ENCODE assay signal across 19 cellular contexts in the genomic region with DNA sequence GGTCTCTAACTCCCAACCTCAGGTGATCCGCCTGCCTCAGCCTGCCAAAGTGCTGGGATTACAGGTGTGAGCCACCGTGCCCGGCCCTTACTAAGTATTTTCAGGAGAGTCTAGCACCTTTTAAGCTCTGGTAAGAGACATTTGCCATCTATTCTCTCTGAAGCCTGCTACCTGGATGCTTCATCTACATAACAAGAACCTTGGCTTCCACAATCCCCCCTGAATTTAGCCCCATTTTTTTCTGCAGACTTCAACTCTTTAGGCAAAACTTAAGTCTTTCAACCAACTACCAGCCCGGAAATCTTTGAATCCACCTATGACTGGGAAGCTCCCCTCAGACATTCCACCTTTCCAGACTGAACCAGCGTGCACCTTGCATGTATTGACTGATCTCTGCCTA. TPM values are rescaled to one million over a fixed set of nuclear protein-coding genes. Genes with fewer than 3 reads are reported as not detected.
DNase-seq lines count a peak whose midpoint lies in the region; ATAC-seq and TF ChIP-seq lines count a peak whose summit lies in the region.
"Had no signal": no experiment of that assay in that cellular context is flagged by ENCODE, and none has a peak within 500 bp of the region (broad histone marks: within the 10 kb centered on the region; RNA-seq: fewer than 3 reads in every experiment).

No MANE protein-coding gene starts in this region.

- RAD21 ChIA-PET in HCT116 (lab: Charles Lee; ENCODE audit: low non-redundant PET in 1 of 2, low total read pairs in 2 of 2, uncharacterized antibody in 2 of 2, unreplicated experiment in 2 of 2), result no interaction called here

- H3K36me3 Mint-ChIP-seq in neural crest cell (ENCODE audit: low read depth) (no peaks in the 10 kb centered on the region), CD14-positive monocyte (no peaks in the 10 kb centered on the region)

- H3K27ac ChIP-seq in C4-2B (peak overlapping the region; percentile 84; the same call in 1 of the 2 replicates), HCT116 (ENCODE audit: low read depth, low read length) (no peak overlapping the region)
- H3K27ac ChIP-seq: GM23248 had no signal

- ATAC-seq in HCT116, result no peak
- ATAC-seq: Panc1, SK-N-SH treated with all-trans-retinoic acid at 6 μM for 48 hours had no signal

- BruUV-seq in HCT116 (replicated peaks; lab: Mats Ljungman, UMichigan), result TSS peak; percentile 77

- H3K27me3 ChIP-seq in HCT116 (ENCODE audit: insufficient read depth, low read length), result no peaks in the 10 kb centered on the region

- H3K36me3 ChIP-seq in HCT116 (ENCODE audit: control insufficient read depth in 1 of 2, insufficient read depth in 2 of 2, low read length in 2 of 2), result no peaks in the 10 kb centered on the region

- H3K4me3 ChIP-seq in HCT116 (replicated peaks in 1 of 2; ENCODE audit: low read depth in 1 of 2, low read length in 2 of 2) (no peak overlapping the region), epithelial cell of esophagus (ENCODE audit: low read length) (no peak overlapping the region)
- H3K4me3 ChIP-seq: GM23248 had no signal

- peaks cover 33 to 82% of the 10 kb centered on the region in 2 experiments for H3K4me1 ChIP-seq in HCT116 (ENCODE audit: control insufficient read depth in 1 of 2, insufficient read depth in 2 of 2, low read length in 2 of 2)

- H3K4me1 Mint-ChIP-seq in neural crest cell (no peaks in the 10 kb centered on the region), CD14-positive monocyte (peaks cover 6% of the 10 kb centered on the region)

- no peak for TF ChIP-seq CTCF in C4-2B (conservative IDR thresholded peaks at IDR 0.05)
- TF ChIP-seq CTCF in HCT116 (IDR thresholded peaks at IDR 0.05 in 2 of 3, conservative IDR thresholded peaks at IDR 0.05 in 1 of 3; ENCODE audit: borderline replicate concordance in 1 of 3, insufficient read depth in 1 of 3, low read depth in 2 of 3, low read length in 2 of 3), result no peak
- no peak for TF ChIP-seq CTCF in epithelial cell of esophagus (IDR thresholded peaks at IDR 0.05; ENCODE audit: insufficient read depth, low read depth, low read length, missing control alignments)
- no peak for TF ChIP-seq CTCF in neural crest cell (conservative IDR thresholded peaks at IDR 0.05)
- TF ChIP-seq CTCF in CD14-positive monocyte (IDR thresholded peaks at IDR 0.05), result no peak

- no peaks in the 10 kb centered on the region for H4K20me1 ChIP-seq in HCT116 (ENCODE audit: insufficient read depth)

- no peak overlapping the region for H2AFZ ChIP-seq in HCT116 (ENCODE audit: low read depth, low read length, poor library complexity, severe bottlenecking)
- H2AFZ ChIP-seq: GM23248 had no signal

- DNase-seq in HCT116 (ENCODE audit: low read depth, low spot score), result no peak
- DNase-seq in epithelial cell of esophagus (ENCODE audit: low read depth), result peak; percentile 19
- no peak for DNase-seq in neural crest cell (ENCODE audit: low read depth, low spot score)
- DNase-seq in T-helper 1 cell, result no peak
- no peak for DNase-seq in GM19238 (ENCODE audit: insufficient read length, low spot score)
- DNase-seq in CD14-positive monocyte (ENCODE audit: low spot score), result no peak
- DNase-seq: DMS79; GM23248; NCI-H1417 treated with DMSO at 0.1 percent for 48 hours; NCI-H1930; NCI-H2227 treated with DMSO at 0.1 percent for 48 hours; NCI-H510A; NCI-H774; NK-92 treated with Interleukin-12 subunit alpha and Interleukin-12 subunit beta, amount 100 ng/mL, for 24 hours had no signal

- H3K79me2 ChIP-seq in HCT116 (ENCODE audit: insufficient read depth, low read length), result no peaks in the 10 kb centered on the region

- no peaks in the 10 kb centered on the region for H3K9me2 ChIP-seq in HCT116 (ENCODE audit: insufficient read depth)

- 0 out of 2 replicates have a peak overlapping the region, but pooled peaks have one; percentile 70 for H3K4me2 ChIP-seq in HCT116 (ENCODE audit: low read length)

- CTCF ChIA-PET in HCT116 (lab: Charles Lee), result no interaction called here

- H3K27me3 Mint-ChIP-seq in neural crest cell (ENCODE audit: low read depth) (peaks cover 57% of the 10 kb centered on the region), CD14-positive monocyte (ENCODE audit: low read depth in 3 of 3) (peaks cover 28 to 50% (median 28%) of the 10 kb centered on the region in 3 donors)

- POLR2A ChIA-PET in HCT116 (lab: Charles Lee), result no interaction called here

- no peak for TF ChIP-seq POLR2A in HCT116 (IDR thresholded peaks at IDR 0.05; ENCODE audit: borderline replicate concordance, extremely low read depth, insufficient read depth, insufficient read length)

- no peak for TF ChIP-seq RAD21 in HCT116 (IDR thresholded peaks at IDR 0.05; ENCODE audit: low read depth)

- no peaks in the 10 kb centered on the region for H3K9me3 ChIP-seq in HCT116 (ENCODE audit: control insufficient read depth in 1 of 2, insufficient read depth in 1 of 2, low read depth in 1 of 2, low read length in 2 of 2)

- H3K27ac Mint-ChIP-seq in neural crest cell (ENCODE audit: unreplicated experiment) (peak overlapping the region; percentile 8), CD14-positive monocyte (no peak overlapping the region)

- H3K9me3 Mint-ChIP-seq in neural crest cell (no peaks in the 10 kb centered on the region), CD14-positive monocyte (peaks cover 0 to 4% (median 0%) of the 10 kb centered on the region in 7 donors)
- H3K9me3 Mint-ChIP-seq: IgD-negative memory B cell had no signal

- H3K4me3 Mint-ChIP-seq in neural crest cell (no peak overlapping the region), CD14-positive monocyte (no peak overlapping the region)

- intact Hi-C loops in HCT116 (cut with micrococcal nuclease), result no loop called here
- intact Hi-C loops in CD14-positive monocyte (cut with micrococcal nuclease), result no loop called here

- no peak overlapping the region for H3K9ac ChIP-seq in HCT116 (ENCODE audit: low read length)
- H3K9ac ChIP-seq: GM23248 had no signal

TF ChIP-seq in HCT116, 20 proteins besides CTCF, POLR2A, EP300 and RAD21:
- no peak for TF ChIP-seq EZH2phosphoT487 (IDR thresholded peaks at IDR 0.05; ENCODE audit: borderline replicate concordance)
- no peak for TF ChIP-seq ZFX (IDR thresholded peaks at IDR 0.05)
- TF ChIP-seq YY1 (IDR thresholded peaks at IDR 0.05; ENCODE audit: extremely low read depth, insufficient replicate concordance, low read depth, low read length), result no peak
- TF ChIP-seq EGR1 (IDR thresholded peaks at IDR 0.05; ENCODE audit: low read depth), result no peak
- TF ChIP-seq, protein P1, sequence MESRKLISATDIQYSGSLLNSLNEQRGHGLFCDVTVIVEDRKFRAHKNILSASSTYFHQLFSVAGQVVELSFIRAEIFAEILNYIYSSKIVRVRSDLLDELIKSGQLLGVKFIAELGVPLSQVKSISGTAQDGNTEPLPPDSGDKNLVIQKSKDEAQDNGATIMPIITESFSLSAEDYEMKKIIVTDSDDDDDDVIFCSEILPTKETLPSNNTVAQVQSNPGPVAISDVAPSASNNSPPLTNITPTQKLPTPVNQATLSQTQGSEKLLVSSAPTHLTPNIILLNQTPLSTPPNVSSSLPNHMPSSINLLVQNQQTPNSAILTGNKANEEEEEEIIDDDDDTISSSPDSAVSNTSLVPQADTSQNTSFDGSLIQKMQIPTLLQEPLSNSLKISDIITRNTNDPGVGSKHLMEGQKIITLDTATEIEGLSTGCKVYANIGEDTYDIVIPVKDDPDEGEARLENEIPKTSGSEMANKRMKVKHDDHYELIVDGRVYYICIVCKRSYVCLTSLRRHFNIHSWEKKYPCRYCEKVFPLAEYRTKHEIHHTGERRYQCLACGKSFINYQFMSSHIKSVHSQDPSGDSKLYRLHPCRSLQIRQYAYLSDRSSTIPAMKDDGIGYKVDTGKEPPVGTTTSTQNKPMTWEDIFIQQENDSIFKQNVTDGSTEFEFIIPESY (IDR thresholded peaks at IDR 0.05; ENCODE audit: extremely low read depth, insufficient replicate concordance, low read length), result no peak
- TF ChIP-seq, protein P2, sequence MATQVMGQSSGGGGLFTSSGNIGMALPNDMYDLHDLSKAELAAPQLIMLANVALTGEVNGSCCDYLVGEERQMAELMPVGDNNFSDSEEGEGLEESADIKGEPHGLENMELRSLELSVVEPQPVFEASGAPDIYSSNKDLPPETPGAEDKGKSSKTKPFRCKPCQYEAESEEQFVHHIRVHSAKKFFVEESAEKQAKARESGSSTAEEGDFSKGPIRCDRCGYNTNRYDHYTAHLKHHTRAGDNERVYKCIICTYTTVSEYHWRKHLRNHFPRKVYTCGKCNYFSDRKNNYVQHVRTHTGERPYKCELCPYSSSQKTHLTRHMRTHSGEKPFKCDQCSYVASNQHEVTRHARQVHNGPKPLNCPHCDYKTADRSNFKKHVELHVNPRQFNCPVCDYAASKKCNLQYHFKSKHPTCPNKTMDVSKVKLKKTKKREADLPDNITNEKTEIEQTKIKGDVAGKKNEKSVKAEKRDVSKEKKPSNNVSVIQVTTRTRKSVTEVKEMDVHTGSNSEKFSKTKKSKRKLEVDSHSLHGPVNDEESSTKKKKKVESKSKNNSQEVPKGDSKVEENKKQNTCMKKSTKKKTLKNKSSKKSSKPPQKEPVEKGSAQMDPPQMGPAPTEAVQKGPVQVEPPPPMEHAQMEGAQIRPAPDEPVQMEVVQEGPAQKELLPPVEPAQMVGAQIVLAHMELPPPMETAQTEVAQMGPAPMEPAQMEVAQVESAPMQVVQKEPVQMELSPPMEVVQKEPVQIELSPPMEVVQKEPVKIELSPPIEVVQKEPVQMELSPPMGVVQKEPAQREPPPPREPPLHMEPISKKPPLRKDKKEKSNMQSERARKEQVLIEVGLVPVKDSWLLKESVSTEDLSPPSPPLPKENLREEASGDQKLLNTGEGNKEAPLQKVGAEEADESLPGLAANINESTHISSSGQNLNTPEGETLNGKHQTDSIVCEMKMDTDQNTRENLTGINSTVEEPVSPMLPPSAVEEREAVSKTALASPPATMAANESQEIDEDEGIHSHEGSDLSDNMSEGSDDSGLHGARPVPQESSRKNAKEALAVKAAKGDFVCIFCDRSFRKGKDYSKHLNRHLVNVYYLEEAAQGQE (IDR thresholded peaks at IDR 0.05; ENCODE audit: low read depth), result no peak

RNA-seq across cellular contexts. Expression of a gene that starts 14.0 kb away (rescaled TPM):
- total RNA-seq in HCT116 (2021; ENCODE audit: unreplicated experiment) (212 TPM), neural crest cell (301 and 311 TPM in 2 replicates)
- polyA plus RNA-seq in HCT116 (2012), result 96.9 and 135 TPM in 2 replicates
- 10 to 100 TPM; 76.8 to 88.8 TPM for polyA plus RNA-seq in CD14-positive monocyte

RNA-seq across cellular contexts. Expression of a gene that starts 38.0 kb away (rescaled TPM):
- total RNA-seq in HCT116 (2021; ENCODE audit: unreplicated experiment), result 44.7 TPM
- 37.2 and 44.8 TPM in 2 replicates for polyA plus RNA-seq in HCT116 (2012)
- 3.4 and 4.0 TPM in 2 replicates for total RNA-seq in neural crest cell
- not detected for polyA plus RNA-seq in CD14-positive monocyte

RNA-seq across cellular contexts. Expression of a gene that starts 39.6 kb away (rescaled TPM):
- total RNA-seq in HCT116 (2021; ENCODE audit: unreplicated experiment) (not detected), neural crest cell (not detected in 2 replicates)
- not detected in 2 replicates for polyA plus RNA-seq in HCT116 (2012)
- not detected for polyA plus RNA-seq in CD14-positive monocyte
- total RNA-seq: GM23248 had no signal
- polyA plus RNA-seq: BJ, GM23248, IgD-negative memory B cell had no signal

RNA-seq across cellular contexts. Expression of a gene that starts 55.0 kb away (rescaled TPM):
- total RNA-seq in HCT116 (2021; ENCODE audit: unreplicated experiment) (0.25 TPM), neural crest cell (not detected in 2 replicates)
- polyA plus RNA-seq in HCT116 (2012), result not detected in 2 replicates
- polyA plus RNA-seq in CD14-positive monocyte, result not detected
- total RNA-seq: GM23248 had no signal
- polyA plus RNA-seq: BJ, GM23248, IgD-negative memory B cell had no signal

RNA-seq across cellular contexts. Expression of a gene that starts 56.2 kb away (rescaled TPM):
- total RNA-seq in HCT116 (2021; ENCODE audit: unreplicated experiment) (52.7 TPM), neural crest cell (65.6 and 66.2 TPM in 2 replicates)
- polyA plus RNA-seq in HCT116 (2012), result 40.4 and 42.8 TPM in 2 replicates
- polyA plus RNA-seq in CD14-positive monocyte, result 10 to 100 TPM; 48.2 to 73.1 TPM
